Comparison of ENCODE assay signal across 16 cellular contexts in the genomic region with DNA sequence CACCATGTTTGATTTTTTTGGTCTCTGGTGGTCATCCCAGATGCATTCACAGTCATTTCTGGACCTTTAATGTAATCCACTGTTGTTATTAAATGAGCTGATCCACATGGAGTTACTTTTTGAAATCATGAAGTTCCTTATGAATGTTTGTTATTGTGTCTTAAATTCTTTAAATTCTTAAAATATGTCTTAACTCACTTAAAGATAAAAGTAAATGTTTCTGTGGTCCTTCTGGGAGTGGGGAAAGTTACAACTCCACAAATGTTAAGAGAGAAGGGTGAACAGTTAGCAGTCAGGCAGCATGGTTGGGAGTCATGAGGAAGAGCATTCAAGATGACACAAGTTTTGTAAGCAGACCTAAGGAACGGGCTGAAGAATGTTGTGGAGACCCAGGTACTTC. TPM values are rescaled to one million over a fixed set of nuclear protein-coding genes. Genes with fewer than 3 reads are reported as not detected.
"Had no signal": no experiment of that assay in that cellular context is flagged by ENCODE, and none has a peak within 500 bp of the region (broad histone marks: within the 10 kb centered on the region; RNA-seq: fewer than 3 reads in every experiment).

No MANE protein-coding gene starts in this region.

- H3K4me3 ChIP-seq: breast epithelium, esophagus squamous epithelium, gastroesophageal sphincter, lower lobe of right lung, right atrium auricular region, tibial artery had no signal

- FAIRE-seq: small intestine had no signal

- H3K36me3 ChIP-seq: breast epithelium, esophagus squamous epithelium, gastroesophageal sphincter, lower lobe of right lung, right atrium auricular region, tibial artery had no signal

- H3K4me1 ChIP-seq: breast epithelium, esophagus squamous epithelium, gastroesophageal sphincter, lower lobe of right lung, right atrium auricular region, tibial artery had no signal

- H3K9me3 ChIP-seq: breast epithelium, esophagus squamous epithelium, gastroesophageal sphincter, lower lobe of right lung, right atrium auricular region, tibial artery had no signal

- DNase-seq: activated CD4-positive, alpha-beta memory T cell treated with anti-CD3 and anti-CD28 coated beads for 36 hours; activated CD4-positive, alpha-beta T cell treated with anti-CD3 and anti-CD28 coated beads for 1 hour; activated naive CD8-positive, alpha-beta T cell treated with anti-CD3 and anti-CD28 coated beads, Interleukin-2, amount 10 ng/mL, durations not matched to agents 7 days and 5 days; aorta; esophagus squamous epithelium; kidney glomerular epithelial cell; lower lobe of right lung; naive thymus-derived CD4-positive, alpha-beta T cell; posterior cingulate gyrus; small intestine; T-helper 9 cell; tibial artery had no signal

- H3K27me3 ChIP-seq: breast epithelium, esophagus squamous epithelium, gastroesophageal sphincter, right atrium auricular region, tibial artery had no signal

- ATAC-seq: gastroesophageal sphincter; naive thymus-derived CD4-positive, alpha-beta T cell had no signal

- H3K27ac ChIP-seq: breast epithelium, esophagus squamous epithelium, gastroesophageal sphincter, lower lobe of right lung, right atrium auricular region, tibial artery had no signal

RNA-seq across cellular contexts. Expression of a gene that starts 17.0 kb away (rescaled TPM):
- total RNA-seq: activated CD4-positive, alpha-beta memory T cell treated with anti-CD3 and anti-CD28 coated beads for 36 hours; mononuclear cell had no signal
- polyA plus RNA-seq: naive thymus-derived CD4-positive, alpha-beta T cell had no signal
